1 cellular context compared by ENCODE assay signal in the genomic region with DNA sequence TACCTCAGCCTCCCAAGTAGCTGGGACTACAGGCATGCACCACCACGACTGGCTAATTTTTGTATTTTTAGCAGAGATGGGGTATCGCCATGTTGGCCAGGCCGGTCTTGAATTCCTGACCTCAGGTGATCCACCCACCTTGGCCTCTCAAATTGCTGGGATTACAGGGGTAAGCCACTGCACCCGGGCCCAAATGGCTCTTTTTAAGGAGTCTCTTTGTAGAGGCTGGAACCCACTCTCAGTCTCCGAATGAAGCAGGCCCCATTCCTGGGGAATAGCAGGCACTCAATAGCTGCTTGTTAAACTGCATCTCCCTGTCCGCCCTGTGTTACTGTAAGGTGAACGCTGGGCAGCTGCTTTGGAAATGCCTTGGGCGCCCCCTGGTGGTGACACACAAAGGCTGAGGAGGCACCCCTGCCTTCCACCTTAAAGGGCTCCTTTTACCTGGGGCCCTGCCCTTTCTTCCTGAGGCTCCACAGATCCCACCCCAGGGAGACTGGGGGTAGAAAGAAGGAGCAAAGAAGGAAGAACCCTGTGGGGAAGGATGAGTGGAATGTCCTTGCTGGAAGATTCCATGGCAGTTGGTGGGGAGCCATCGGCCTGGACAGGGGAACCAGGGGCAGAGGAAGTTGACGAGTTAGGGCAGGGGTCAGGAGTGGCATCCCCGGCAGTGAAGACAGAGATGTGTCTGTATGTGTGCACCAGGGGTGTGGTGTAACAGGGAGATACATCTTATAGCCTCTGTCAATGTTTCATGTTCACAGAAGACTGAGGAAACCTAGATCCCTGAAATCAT.
TF ChIP-seq lines count a peak whose summit lies in the region.

No MANE protein-coding gene starts in this region.

TF ChIP-seq in K562, 482 proteins besides CTCF, POLR2A, EP300 and RAD21 (continues in another document):
- TF ChIP-seq CTBP1 (IDR thresholded peaks at IDR 0.05; ENCODE audit: borderline replicate concordance) (peak; percentile 58), ZKSCAN1 (IDR thresholded peaks at IDR 0.05; ENCODE audit: low read depth, low read length) (0 out of 2 replicates have a peak, but pooled peaks have one; percentile 24), KDM2B (CRISPR knock-in tag; IDR thresholded peaks at IDR 0.05) (0 out of 2 replicates have a peak, but pooled peaks have one; percentile 50), BRD4 (IDR thresholded peaks at IDR 0.05) (no peak), DACH1 (IDR thresholded peaks at IDR 0.05; ENCODE audit: partially characterized antibody) (no peak), DDX20 (tag; IDR thresholded peaks at IDR 0.05; ENCODE audit: low read depth) (no peak), MED1 (CRISPR knock-in tag; IDR thresholded peaks at IDR 0.05; ENCODE audit: borderline replicate concordance) (no peak), TEAD1 (CRISPR knock-in tag; IDR thresholded peaks at IDR 0.05) (0 out of 4 replicates have a peak, but pooled peaks of 1 of the 2 experiments have one; percentile 18), FOXM1 (IDR thresholded peaks at IDR 0.05; ENCODE audit: low read depth) (no peak), FOXM1 (CRISPR knock-in tag; IDR thresholded peaks at IDR 0.05; ENCODE audit: low read depth) (no peak), HNRNPK (IDR thresholded peaks at IDR 0.05; ENCODE audit: low read depth, low read length, poor library complexity, severe bottlenecking) (no peak), ARID2 (IDR thresholded peaks at IDR 0.05) (peak; percentile 99), STAT5A (IDR thresholded peaks at IDR 0.05; ENCODE audit: borderline replicate concordance, low read length) (no peak), CAMTA2 (CRISPR knock-in tag; conservative IDR thresholded peaks at IDR 0.05) (no peak), ZKSCAN3 (CRISPR knock-in tag; IDR thresholded peaks at IDR 0.05) (no peak), RBM25 (IDR thresholded peaks at IDR 0.05; ENCODE audit: low read depth, low read length, severe bottlenecking) (no peak), ZNF77 (CRISPR knock-in tag; IDR thresholded peaks at IDR 0.05) (no peak), MEF2D (tag; conservative IDR thresholded peaks at IDR 0.05; ENCODE audit: low read depth) (no peak), TCF3 (CRISPR knock-in tag; IDR thresholded peaks at IDR 0.05) (no peak), ZNF263 (CRISPR knock-in tag; IDR thresholded peaks at IDR 0.05; ENCODE audit: borderline replicate concordance) (no peak; the same call in 1 of the 2 replicates), MYC (IDR thresholded peaks at IDR 0.05; ENCODE audit: low read depth, low read length) (0 out of 2 replicates have a peak, but pooled peaks have one; percentile 20), MYC (CRISPR knock-in tag; IDR thresholded peaks at IDR 0.05; ENCODE audit: borderline replicate concordance, low read depth) (no peak), ZFX (CRISPR knock-in tag; IDR thresholded peaks at IDR 0.05) (peak; percentile 39; the same call in 1 of the 2 replicates), ELF2 (CRISPR knock-in tag; IDR thresholded peaks at IDR 0.05) (no peak), PHF21A (IDR thresholded peaks at IDR 0.05; ENCODE audit: borderline replicate concordance, low read depth) (no peak), TAL1 (IDR thresholded peaks at IDR 0.05) (no peak), ASH1L (IDR thresholded peaks at IDR 0.05; ENCODE audit: borderline replicate concordance, low read depth, partially characterized antibody) (no peak), RCOR1 (IDR thresholded peaks at IDR 0.05; ENCODE audit: borderline replicate concordance in 1 of 2, low read depth in 2 of 2, low read length in 2 of 2) (peak in 1 of 2 experiments; percentile 57; a peak in 1 of 4 replicates), C11orf30 (IDR thresholded peaks at IDR 0.05; ENCODE audit: low read depth) (no peak), ZNF174 (CRISPR knock-in tag; IDR thresholded peaks at IDR 0.05) (no peak), TEAD2 (tag; IDR thresholded peaks at IDR 0.05) (no peak), ZFP1 (CRISPR knock-in tag; IDR thresholded peaks at IDR 0.05) (no peak), ZNF408 (CRISPR knock-in tag; IDR thresholded peaks at IDR 0.05; ENCODE audit: low read depth) (no peak), EWSR1 (IDR thresholded peaks at IDR 0.05; ENCODE audit: borderline replicate concordance, low read depth, partially characterized antibody) (no peak), CBX1 (IDR thresholded peaks at IDR 0.05; ENCODE audit: low read depth) (no peak), EZH2 (IDR thresholded peaks at IDR 0.05; ENCODE audit: borderline replicate concordance, low read depth, low read length) (no peak), PCBP1 (IDR thresholded peaks at IDR 0.05; ENCODE audit: low read depth, low read length, poor library complexity, severe bottlenecking) (no peak), MAZ (CRISPR knock-in tag; conservative IDR thresholded peaks at IDR 0.05 in 1 of 2, IDR thresholded peaks at IDR 0.05 in 1 of 2) (peak; percentile 51 to 73; a peak in 3 of 4 replicates)
- TF ChIP-seq, protein P1, sequence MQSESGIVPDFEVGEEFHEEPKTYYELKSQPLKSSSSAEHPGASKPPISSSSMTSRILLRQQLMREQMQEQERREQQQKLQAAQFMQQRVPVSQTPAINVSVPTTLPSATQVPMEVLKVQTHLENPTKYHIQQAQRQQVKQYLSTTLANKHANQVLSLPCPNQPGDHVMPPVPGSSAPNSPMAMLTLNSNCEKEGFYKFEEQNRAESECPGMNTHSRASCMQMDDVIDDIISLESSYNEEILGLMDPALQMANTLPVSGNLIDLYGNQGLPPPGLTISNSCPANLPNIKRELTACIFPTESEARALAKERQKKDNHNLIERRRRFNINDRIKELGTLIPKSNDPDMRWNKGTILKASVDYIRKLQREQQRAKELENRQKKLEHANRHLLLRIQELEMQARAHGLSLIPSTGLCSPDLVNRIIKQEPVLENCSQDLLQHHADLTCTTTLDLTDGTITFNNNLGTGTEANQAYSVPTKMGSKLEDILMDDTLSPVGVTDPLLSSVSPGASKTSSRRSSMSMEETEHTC (IDR thresholded peaks at IDR 0.05) = no peak
- TF ChIP-seq, protein P2, sequence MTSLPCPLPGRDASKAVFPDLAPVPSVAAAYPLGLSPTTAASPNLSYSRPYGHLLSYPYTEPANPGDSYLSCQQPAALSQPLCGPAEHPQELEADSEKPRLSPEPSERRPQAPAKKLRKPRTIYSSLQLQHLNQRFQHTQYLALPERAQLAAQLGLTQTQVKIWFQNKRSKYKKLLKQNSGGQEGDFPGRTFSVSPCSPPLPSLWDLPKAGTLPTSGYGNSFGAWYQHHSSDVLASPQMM (CRISPR knock-in tag; IDR thresholded peaks at IDR 0.05) = no peak
- TF ChIP-seq, protein P3, sequence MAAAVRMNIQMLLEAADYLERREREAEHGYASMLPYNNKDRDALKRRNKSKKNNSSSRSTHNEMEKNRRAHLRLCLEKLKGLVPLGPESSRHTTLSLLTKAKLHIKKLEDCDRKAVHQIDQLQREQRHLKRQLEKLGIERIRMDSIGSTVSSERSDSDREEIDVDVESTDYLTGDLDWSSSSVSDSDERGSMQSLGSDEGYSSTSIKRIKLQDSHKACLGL (CRISPR knock-in tag; IDR thresholded peaks at IDR 0.05; ENCODE audit: borderline replicate concordance, poor library complexity, severe bottlenecking) = no peak
- TF ChIP-seq, protein P4, sequence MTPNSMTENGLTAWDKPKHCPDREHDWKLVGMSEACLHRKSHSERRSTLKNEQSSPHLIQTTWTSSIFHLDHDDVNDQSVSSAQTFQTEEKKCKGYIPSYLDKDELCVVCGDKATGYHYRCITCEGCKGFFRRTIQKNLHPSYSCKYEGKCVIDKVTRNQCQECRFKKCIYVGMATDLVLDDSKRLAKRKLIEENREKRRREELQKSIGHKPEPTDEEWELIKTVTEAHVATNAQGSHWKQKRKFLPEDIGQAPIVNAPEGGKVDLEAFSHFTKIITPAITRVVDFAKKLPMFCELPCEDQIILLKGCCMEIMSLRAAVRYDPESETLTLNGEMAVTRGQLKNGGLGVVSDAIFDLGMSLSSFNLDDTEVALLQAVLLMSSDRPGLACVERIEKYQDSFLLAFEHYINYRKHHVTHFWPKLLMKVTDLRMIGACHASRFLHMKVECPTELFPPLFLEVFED (CRISPR knock-in tag; conservative IDR thresholded peaks at IDR 0.05) = no peak
- TF ChIP-seq, protein P5, sequence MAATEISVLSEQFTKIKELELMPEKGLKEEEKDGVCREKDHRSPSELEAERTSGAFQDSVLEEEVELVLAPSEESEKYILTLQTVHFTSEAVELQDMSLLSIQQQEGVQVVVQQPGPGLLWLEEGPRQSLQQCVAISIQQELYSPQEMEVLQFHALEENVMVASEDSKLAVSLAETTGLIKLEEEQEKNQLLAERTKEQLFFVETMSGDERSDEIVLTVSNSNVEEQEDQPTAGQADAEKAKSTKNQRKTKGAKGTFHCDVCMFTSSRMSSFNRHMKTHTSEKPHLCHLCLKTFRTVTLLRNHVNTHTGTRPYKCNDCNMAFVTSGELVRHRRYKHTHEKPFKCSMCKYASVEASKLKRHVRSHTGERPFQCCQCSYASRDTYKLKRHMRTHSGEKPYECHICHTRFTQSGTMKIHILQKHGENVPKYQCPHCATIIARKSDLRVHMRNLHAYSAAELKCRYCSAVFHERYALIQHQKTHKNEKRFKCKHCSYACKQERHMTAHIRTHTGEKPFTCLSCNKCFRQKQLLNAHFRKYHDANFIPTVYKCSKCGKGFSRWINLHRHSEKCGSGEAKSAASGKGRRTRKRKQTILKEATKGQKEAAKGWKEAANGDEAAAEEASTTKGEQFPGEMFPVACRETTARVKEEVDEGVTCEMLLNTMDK (IDR thresholded peaks at IDR 0.05; ENCODE audit: borderline replicate concordance, insufficient read depth, low read depth, low read length, poor library complexity, severe bottlenecking) = peak; percentile 28
- TF ChIP-seq, protein P6, sequence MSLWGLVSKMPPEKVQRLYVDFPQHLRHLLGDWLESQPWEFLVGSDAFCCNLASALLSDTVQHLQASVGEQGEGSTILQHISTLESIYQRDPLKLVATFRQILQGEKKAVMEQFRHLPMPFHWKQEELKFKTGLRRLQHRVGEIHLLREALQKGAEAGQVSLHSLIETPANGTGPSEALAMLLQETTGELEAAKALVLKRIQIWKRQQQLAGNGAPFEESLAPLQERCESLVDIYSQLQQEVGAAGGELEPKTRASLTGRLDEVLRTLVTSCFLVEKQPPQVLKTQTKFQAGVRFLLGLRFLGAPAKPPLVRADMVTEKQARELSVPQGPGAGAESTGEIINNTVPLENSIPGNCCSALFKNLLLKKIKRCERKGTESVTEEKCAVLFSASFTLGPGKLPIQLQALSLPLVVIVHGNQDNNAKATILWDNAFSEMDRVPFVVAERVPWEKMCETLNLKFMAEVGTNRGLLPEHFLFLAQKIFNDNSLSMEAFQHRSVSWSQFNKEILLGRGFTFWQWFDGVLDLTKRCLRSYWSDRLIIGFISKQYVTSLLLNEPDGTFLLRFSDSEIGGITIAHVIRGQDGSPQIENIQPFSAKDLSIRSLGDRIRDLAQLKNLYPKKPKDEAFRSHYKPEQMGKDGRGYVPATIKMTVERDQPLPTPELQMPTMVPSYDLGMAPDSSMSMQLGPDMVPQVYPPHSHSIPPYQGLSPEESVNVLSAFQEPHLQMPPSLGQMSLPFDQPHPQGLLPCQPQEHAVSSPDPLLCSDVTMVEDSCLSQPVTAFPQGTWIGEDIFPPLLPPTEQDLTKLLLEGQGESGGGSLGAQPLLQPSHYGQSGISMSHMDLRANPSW (CRISPR knock-in tag; IDR thresholded peaks at IDR 0.05) = no peak
- TF ChIP-seq, protein P7, sequence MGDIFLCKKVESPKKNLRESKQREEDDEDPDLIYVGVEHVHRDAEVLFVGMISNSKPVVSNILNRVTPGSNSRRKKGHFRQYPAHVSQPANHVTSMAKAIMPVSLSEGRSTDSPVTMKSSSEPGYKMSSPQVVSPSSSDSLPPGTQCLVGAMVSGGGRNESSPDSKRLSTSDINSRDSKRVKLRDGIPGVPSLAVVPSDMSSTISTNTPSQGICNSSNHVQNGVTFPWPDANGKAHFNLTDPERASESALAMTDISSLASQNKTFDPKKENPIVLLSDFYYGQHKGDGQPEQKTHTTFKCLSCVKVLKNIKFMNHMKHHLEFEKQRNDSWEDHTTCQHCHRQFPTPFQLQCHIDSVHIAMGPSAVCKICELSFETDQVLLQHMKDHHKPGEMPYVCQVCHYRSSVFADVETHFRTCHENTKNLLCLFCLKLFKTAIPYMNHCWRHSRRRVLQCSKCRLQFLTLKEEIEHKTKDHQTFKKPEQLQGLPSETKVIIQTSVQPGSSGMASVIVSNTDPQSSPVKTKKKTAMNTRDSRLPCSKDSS (IDR thresholded peaks at IDR 0.05; ENCODE audit: low read depth, partially characterized antibody) = no peak
- TF ChIP-seq, protein P8, sequence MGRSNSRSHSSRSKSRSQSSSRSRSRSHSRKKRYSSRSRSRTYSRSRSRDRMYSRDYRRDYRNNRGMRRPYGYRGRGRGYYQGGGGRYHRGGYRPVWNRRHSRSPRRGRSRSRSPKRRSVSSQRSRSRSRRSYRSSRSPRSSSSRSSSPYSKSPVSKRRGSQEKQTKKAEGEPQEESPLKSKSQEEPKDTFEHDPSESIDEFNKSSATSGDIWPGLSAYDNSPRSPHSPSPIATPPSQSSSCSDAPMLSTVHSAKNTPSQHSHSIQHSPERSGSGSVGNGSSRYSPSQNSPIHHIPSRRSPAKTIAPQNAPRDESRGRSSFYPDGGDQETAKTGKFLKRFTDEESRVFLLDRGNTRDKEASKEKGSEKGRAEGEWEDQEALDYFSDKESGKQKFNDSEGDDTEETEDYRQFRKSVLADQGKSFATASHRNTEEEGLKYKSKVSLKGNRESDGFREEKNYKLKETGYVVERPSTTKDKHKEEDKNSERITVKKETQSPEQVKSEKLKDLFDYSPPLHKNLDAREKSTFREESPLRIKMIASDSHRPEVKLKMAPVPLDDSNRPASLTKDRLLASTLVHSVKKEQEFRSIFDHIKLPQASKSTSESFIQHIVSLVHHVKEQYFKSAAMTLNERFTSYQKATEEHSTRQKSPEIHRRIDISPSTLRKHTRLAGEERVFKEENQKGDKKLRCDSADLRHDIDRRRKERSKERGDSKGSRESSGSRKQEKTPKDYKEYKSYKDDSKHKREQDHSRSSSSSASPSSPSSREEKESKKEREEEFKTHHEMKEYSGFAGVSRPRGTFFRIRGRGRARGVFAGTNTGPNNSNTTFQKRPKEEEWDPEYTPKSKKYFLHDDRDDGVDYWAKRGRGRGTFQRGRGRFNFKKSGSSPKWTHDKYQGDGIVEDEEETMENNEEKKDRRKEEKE (IDR thresholded peaks at IDR 0.05; ENCODE audit: borderline replicate concordance in 1 of 2, control insufficient read depth in 1 of 2, low read depth in 2 of 2, low read length in 1 of 2) = no peak
- TF ChIP-seq, protein P9, sequence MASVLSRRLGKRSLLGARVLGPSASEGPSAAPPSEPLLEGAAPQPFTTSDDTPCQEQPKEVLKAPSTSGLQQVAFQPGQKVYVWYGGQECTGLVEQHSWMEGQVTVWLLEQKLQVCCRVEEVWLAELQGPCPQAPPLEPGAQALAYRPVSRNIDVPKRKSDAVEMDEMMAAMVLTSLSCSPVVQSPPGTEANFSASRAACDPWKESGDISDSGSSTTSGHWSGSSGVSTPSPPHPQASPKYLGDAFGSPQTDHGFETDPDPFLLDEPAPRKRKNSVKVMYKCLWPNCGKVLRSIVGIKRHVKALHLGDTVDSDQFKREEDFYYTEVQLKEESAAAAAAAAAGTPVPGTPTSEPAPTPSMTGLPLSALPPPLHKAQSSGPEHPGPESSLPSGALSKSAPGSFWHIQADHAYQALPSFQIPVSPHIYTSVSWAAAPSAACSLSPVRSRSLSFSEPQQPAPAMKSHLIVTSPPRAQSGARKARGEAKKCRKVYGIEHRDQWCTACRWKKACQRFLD (CRISPR knock-in tag; IDR thresholded peaks at IDR 0.05) = no peak
